Comparison of ENCODE assay signal across 29 cellular contexts in genomic region chr11:35206616-35207015, GRCh38.
A peak's percentile ranks its signal among the peaks of the same experiment; 100 is the strongest.
DNase-seq lines count a peak whose midpoint lies in the region; ATAC-seq and TF ChIP-seq lines count a peak whose summit lies in the region.
"Had no signal": no experiment of that assay in that cellular context is flagged by ENCODE, and none has a peak within 500 bp of the region (broad histone marks: within the 10 kb centered on the region; RNA-seq: fewer than 3 reads in every experiment).

No MANE protein-coding gene starts in this region.

- H2AFZ ChIP-seq in HCT116 (ENCODE audit: low read depth, low read length, poor library complexity, severe bottlenecking) = no peak overlapping the region

- H3K9me2 ChIP-seq in HCT116 (ENCODE audit: insufficient read depth) = no peaks in the 10 kb centered on the region

- H3K4me1 Mint-ChIP-seq in Calu3 (ENCODE audit: low read depth, unreplicated experiment) (no peaks in the 10 kb centered on the region), activated B cell treated with CpG ODN at 0.5 μM for 24 hours (peaks cover 31% of the 10 kb centered on the region), memory B cell (peaks cover 22% of the 10 kb centered on the region)

- H3K27me3 ChIP-seq in HCT116 (ENCODE audit: insufficient read depth, low read length) = no peaks in the 10 kb centered on the region
- H3K27me3 ChIP-seq: esophagus squamous epithelium, foreskin keratinocyte, left lung, right atrium auricular region, upper lobe of right lung had no signal

- peaks cover 50% of the 10 kb centered on the region; the same call in 1 of the 2 replicates for H3K79me2 ChIP-seq in HCT116 (ENCODE audit: insufficient read depth, low read length)

- DNase-seq in Calu3 = no peak
- no peak for DNase-seq in HCT116 (ENCODE audit: low read depth, low spot score)
- no peak for DNase-seq in activated B cell treated with CpG ODN at 0.5 μM for 24 hours
- DNase-seq in memory B cell (ENCODE audit: low spot score in 2 of 2) = no peak
- no peak for DNase-seq in 8988T
- no peak for DNase-seq in GM19240 (ENCODE audit: insufficient read length, low spot score)
- DNase-seq in HuH-7 (ENCODE audit: low spot score) = no peak
- DNase-seq: activated CD8-positive, alpha-beta memory T cell treated with anti-CD3 and anti-CD28 coated beads, Interleukin-2, amount 50 U/mL, for 4 hours; central memory CD4-positive, alpha-beta T cell; dermis blood vessel endothelial cell; esophagus squamous epithelium; foreskin keratinocyte; head of caudate nucleus; islet precursor cell; left lung; mesendoderm; MM.1S; NCI-H1930; NCI-H345; NCI-H82; small intestine; stimulated activated naive CD8-positive, alpha-beta T cell treated with anti-CD3 and anti-CD28 coated beads, Interleukin-15, Interleukin-2, amounts not matched to agents 100 U/mL and 50 U/mL, for 24 hours; SW 1271; T1000; upper lobe of right lung had no signal

- H3K36me3 Mint-ChIP-seq in Calu3 (ENCODE audit: insufficient read depth, unreplicated experiment) (peaks cover 91% of the 10 kb centered on the region), activated B cell treated with CpG ODN at 0.5 μM for 24 hours (ENCODE audit: low read depth) (peaks cover 99% of the 10 kb centered on the region), memory B cell (peaks cover 53% of the 10 kb centered on the region)

- no peaks in the 10 kb centered on the region for H3K9me3 ChIP-seq in HCT116 (ENCODE audit: control insufficient read depth in 1 of 2, insufficient read depth in 1 of 2, low read depth in 1 of 2, low read length in 2 of 2)
- H3K9me3 ChIP-seq: left lung had no signal

- no peaks in the 10 kb centered on the region for H3K27me3 Mint-ChIP-seq in Calu3 (ENCODE audit: unreplicated experiment)
- no peaks in the 10 kb centered on the region for H3K27me3 Mint-ChIP-seq in activated B cell treated with CpG ODN at 0.5 μM for 24 hours
- no peaks in the 10 kb centered on the region for H3K27me3 Mint-ChIP-seq in memory B cell

- no peak overlapping the region for H3K9ac ChIP-seq in HCT116 (ENCODE audit: low read length)

- CTCF ChIA-PET in Calu3 (lab: Charles Lee) (no interaction called here), HCT116 (lab: Charles Lee) (no interaction called here), activated B cell treated with CpG ODN at 0.5 μM for 24 hours (lab: Charles Lee) (no interaction called here)

- BruUV-seq in Calu3 (replicated peaks; lab: Mats Ljungman, UMichigan) (no TSS peak), HCT116 (replicated peaks; lab: Mats Ljungman, UMichigan) (no TSS peak)

- H3K4me2 ChIP-seq in HCT116 (ENCODE audit: low read length) = no peak overlapping the region

- peaks cover 4% of the 10 kb centered on the region; the same call in 1 of the 2 replicates for H4K20me1 ChIP-seq in HCT116 (ENCODE audit: insufficient read depth)

- 0 out of 2 replicates have a peak, but pooled peaks have one; percentile 5 for TF ChIP-seq RAD21 in HCT116 (IDR thresholded peaks at IDR 0.05; ENCODE audit: low read depth)

- TF ChIP-seq CTCF in Calu3 (IDR thresholded peaks at IDR 0.05; ENCODE audit: unreplicated experiment) (no peak), HCT116 (IDR thresholded peaks at IDR 0.05 in 2 of 3, conservative IDR thresholded peaks at IDR 0.05 in 1 of 3; ENCODE audit: borderline replicate concordance in 1 of 3, insufficient read depth in 1 of 3, low read depth in 2 of 3, low read length in 2 of 3) (no peak), activated B cell treated with CpG ODN at 0.5 μM for 24 hours (IDR thresholded peaks at IDR 0.05) (no peak)

- H3K27ac Mint-ChIP-seq in Calu3 (ENCODE audit: unreplicated experiment) (peak overlapping the region; percentile 13), activated B cell treated with CpG ODN at 0.5 μM for 24 hours (peak overlapping the region; percentile 72), memory B cell (peak overlapping the region; percentile 72)
- H3K27ac Mint-ChIP-seq: activated T-helper 2 cell treated with anti-CD3 and anti-CD28 coated beads, Interferon-gamma antibody, Interleukin-2, Interleukin-4, amounts not matched to agents 10 μg/mL and 5 μg/mL and 100 μg/mL, durations not matched to agents 14 hours and 24 hours and 36 hours had no signal

- POLR2A ChIA-PET in HCT116 (lab: Charles Lee) (no interaction called here), activated B cell treated with CpG ODN at 0.5 μM for 24 hours (lab: Charles Lee) (interaction anchor here (0.7 kb wide), 1 partner anchor 20 kb away, joined by 3 read pairs; no protein-coding TSS in a partner anchor)

- no peak overlapping the region for H3K27ac ChIP-seq in HCT116 (ENCODE audit: low read depth, low read length)
- H3K27ac ChIP-seq: esophagus squamous epithelium, foreskin keratinocyte, HL-60, right atrium auricular region, upper lobe of right lung had no signal

- no peaks in the 10 kb centered on the region for H3K4me1 ChIP-seq in HCT116 (ENCODE audit: control insufficient read depth in 1 of 2, insufficient read depth in 2 of 2, low read length in 2 of 2)
- H3K4me1 ChIP-seq: esophagus squamous epithelium, foreskin keratinocyte, right atrium auricular region, upper lobe of right lung had no signal

- RAD21 ChIA-PET in HCT116 (lab: Charles Lee; ENCODE audit: low non-redundant PET in 1 of 2, low total read pairs in 2 of 2, uncharacterized antibody in 2 of 2, unreplicated experiment in 2 of 2) = no interaction called here

- peaks cover 54 to 79% of the 10 kb centered on the region in 2 experiments for H3K36me3 ChIP-seq in HCT116 (ENCODE audit: control insufficient read depth in 1 of 2, insufficient read depth in 2 of 2, low read length in 2 of 2)

- intact Hi-C loops in Calu3 (cut with micrococcal nuclease; ENCODE audit: unreplicated experiment) (no loop called here), HCT116 (cut with micrococcal nuclease) (no loop called here), activated B cell treated with CpG ODN at 0.5 μM for 24 hours (cut with micrococcal nuclease) (no loop called here)

- H3K9me3 Mint-ChIP-seq in Calu3 (ENCODE audit: low read depth, unreplicated experiment) (no peaks in the 10 kb centered on the region), activated B cell treated with CpG ODN at 0.5 μM for 24 hours (peaks cover 4% of the 10 kb centered on the region), memory B cell (peaks cover 3% of the 10 kb centered on the region)

- H3K4me3 ChIP-seq in HCT116 (replicated peaks in 1 of 2; ENCODE audit: low read depth in 1 of 2, low read length in 2 of 2) = no peak overlapping the region
- H3K4me3 ChIP-seq: esophagus squamous epithelium, left lung, right atrium auricular region, upper lobe of right lung had no signal

- ATAC-seq in HCT116 = no peak
- no peak for ATAC-seq in activated B cell treated with CpG ODN at 0.5 μM for 24 hours (ENCODE audit: low read depth)
- ATAC-seq in memory B cell (ENCODE audit: low read depth) = no peak
- ATAC-seq: foreskin keratinocyte; left lung; stimulated activated naive CD8-positive, alpha-beta T cell treated with anti-CD3 and anti-CD28 coated beads, Interleukin-15, Interleukin-2, amounts not matched to agents 100 U/mL and 50 U/mL, for 24 hours; upper lobe of right lung had no signal

- TF ChIP-seq POLR2A in HCT116 (IDR thresholded peaks at IDR 0.05; ENCODE audit: borderline replicate concordance, extremely low read depth, insufficient read depth, insufficient read length) = no peak

- H3K4me3 Mint-ChIP-seq in Calu3 (ENCODE audit: low read depth, unreplicated experiment) (no peak overlapping the region), activated B cell treated with CpG ODN at 0.5 μM for 24 hours (no peak overlapping the region), memory B cell (no peak overlapping the region)
- H3K4me3 Mint-ChIP-seq: CD14-positive monocyte had no signal

TF ChIP-seq in HCT116, 20 proteins besides CTCF, POLR2A, EP300 and RAD21 (continues in another document):
- no peak for TF ChIP-seq TCF7L2 (IDR thresholded peaks at IDR 0.05; ENCODE audit: borderline replicate concordance, extremely low read depth, insufficient read depth, insufficient read length)
- TF ChIP-seq POLR2AphosphoS5 (IDR thresholded peaks at IDR 0.05; ENCODE audit: low read depth, low read length) = no peak
- no peak for TF ChIP-seq ATF3 (IDR thresholded peaks at IDR 0.05)
- TF ChIP-seq ZNF274 (IDR thresholded peaks at IDR 0.05; ENCODE audit: low read depth, low read length) = no peak
- TF ChIP-seq, protein P1, sequence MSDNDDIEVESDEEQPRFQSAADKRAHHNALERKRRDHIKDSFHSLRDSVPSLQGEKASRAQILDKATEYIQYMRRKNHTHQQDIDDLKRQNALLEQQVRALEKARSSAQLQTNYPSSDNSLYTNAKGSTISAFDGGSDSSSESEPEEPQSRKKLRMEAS (IDR thresholded peaks at IDR 0.05) = no peak
- TF ChIP-seq FOSL1 (IDR thresholded peaks at IDR 0.05; ENCODE audit: low read depth) = no peak
- no peak for TF ChIP-seq SIN3A (IDR thresholded peaks at IDR 0.05; ENCODE audit: low read depth)
- no peak for TF ChIP-seq ZFX (IDR thresholded peaks at IDR 0.05)
- TF ChIP-seq EGR1 (IDR thresholded peaks at IDR 0.05; ENCODE audit: low read depth) = no peak
- TF ChIP-seq CBX3 (IDR thresholded peaks at IDR 0.05; ENCODE audit: low read depth) = no peak
- TF ChIP-seq EZH2phosphoT487 (IDR thresholded peaks at IDR 0.05; ENCODE audit: borderline replicate concordance) = no peak
- TF ChIP-seq ELF1 (IDR thresholded peaks at IDR 0.05; ENCODE audit: borderline replicate concordance, low read depth) = no peak
- no peak for TF ChIP-seq JUND (IDR thresholded peaks at IDR 0.05)
- TF ChIP-seq SRF (IDR thresholded peaks at IDR 0.05; ENCODE audit: low read depth) = no peak

Comparison
In these comparisons a context has a peak if more than half of its experiments do, and no peak if none do; other contexts are left out.
1. H3K27ac Mint-ChIP-seq: peak in every context shown above with its lines; median percentile 72 in activated B cell treated with CpG ODN at 0.5 μM for 24 hours; 72 in memory B cell; 13 in Calu3.